Comparison of ENCODE assay signal across 8 cellular contexts in genomic region chr1:103529746-103530145, GRCh38. TPM values are rescaled to one million over a fixed set of nuclear protein-coding genes. Genes with fewer than 3 reads are reported as not detected.
A peak's percentile ranks its signal among the peaks of the same experiment; 100 is the strongest.
DNase-seq lines count a peak whose midpoint lies in the region; ATAC-seq, FAIRE-seq and TF ChIP-seq lines count a peak whose summit lies in the region.
"Had no signal": no experiment of that assay in that cellular context is flagged by ENCODE, and none has a peak within 500 bp of the region (broad histone marks: within the 10 kb centered on the region; RNA-seq: fewer than 3 reads in every experiment).

No MANE protein-coding gene starts in this region.

- no peak for FAIRE-seq in D721Med (lab: Jason Lieb, UNC)

- H3K27ac ChIP-seq in epithelial cell of prostate (peak overlapping the region; percentile 2), esophagus squamous epithelium (no peak overlapping the region)

- peaks cover 48% of the 10 kb centered on the region for H3K36me3 Mint-ChIP-seq in activated CD8-positive, alpha-beta memory T cell treated with anti-CD3 and anti-CD28 coated beads, Interleukin-2, amount 10 ng/mL, durations not matched to agents 7 days and 5 days

- H3K27me3 Mint-ChIP-seq in activated CD8-positive, alpha-beta memory T cell treated with anti-CD3 and anti-CD28 coated beads, Interleukin-2, amount 10 ng/mL, durations not matched to agents 7 days and 5 days: no peaks in the 10 kb centered on the region

- H3K27ac Mint-ChIP-seq in activated CD8-positive, alpha-beta memory T cell treated with anti-CD3 and anti-CD28 coated beads, Interleukin-2, amount 10 ng/mL, durations not matched to agents 7 days and 5 days: no peak overlapping the region

- TF ChIP-seq CTCF in D721Med (IDR thresholded peaks at IDR 0.05; ENCODE audit: insufficient read depth, missing control alignments) (no peak), esophagus squamous epithelium (IDR thresholded peaks at IDR 0.05) (no peak)

- H3K4me1 Mint-ChIP-seq in activated CD8-positive, alpha-beta memory T cell treated with anti-CD3 and anti-CD28 coated beads, Interleukin-2, amount 10 ng/mL, durations not matched to agents 7 days and 5 days: peaks cover 50% of the 10 kb centered on the region

- no peak overlapping the region for H3K4me3 Mint-ChIP-seq in activated CD8-positive, alpha-beta memory T cell treated with anti-CD3 and anti-CD28 coated beads, Interleukin-2, amount 10 ng/mL, durations not matched to agents 7 days and 5 days

- H3K4me1 ChIP-seq in esophagus squamous epithelium: peaks cover 4 to 37% (median 15%) of the 10 kb centered on the region in 3 donors

- H3K27me3 ChIP-seq in esophagus squamous epithelium: no peaks in the 10 kb centered on the region

- intact Hi-C loops in esophagus squamous epithelium (cut with DNase I): no loop called here

- no peak overlapping the region for H3K4me3 ChIP-seq in esophagus squamous epithelium

- CTCF ChIA-PET in activated CD8-positive, alpha-beta memory T cell treated with anti-CD3 and anti-CD28 coated beads, Interleukin-2, amount 10 ng/mL, durations not matched to agents 7 days and 5 days (lab: Charles Lee): no interaction called here

- ATAC-seq in activated CD8-positive, alpha-beta memory T cell treated with anti-CD3 and anti-CD28 coated beads, Interleukin-2, amount 10 ng/mL, durations not matched to agents 7 days and 5 days: no peak
- no peak for ATAC-seq in GM18502 (IDR thresholded peaks at IDR 0.05; ENCODE audit: poor library complexity, unreplicated experiment)

- 70 to 73% methylated on average over 8 of the region's 8 CpGs for WGBS in esophagus squamous epithelium, 2 donors

- no peaks in the 10 kb centered on the region for H3K9me3 ChIP-seq in esophagus squamous epithelium

- DNase-seq in LHCN-M2 (ENCODE audit: low read depth): peak; percentile 3
- peak; percentile 42 for DNase-seq in activated CD8-positive, alpha-beta memory T cell treated with anti-CD3 and anti-CD28 coated beads, Interleukin-2, amount 10 ng/mL, durations not matched to agents 7 days and 5 days
- peak; percentile 6 for DNase-seq in epithelial cell of prostate (ENCODE audit: low read depth, low spot score)
- DNase-seq in stimulated activated CD8-positive, alpha-beta memory T cell treated with anti-CD3 and anti-CD28 coated beads, Interleukin-12 subunit alpha, Interleukin-12 subunit beta, amount 100 ng/mL, for 24 hours (ENCODE audit: extremely low read depth): peak; percentile 17
- no peak for DNase-seq in D721Med (ENCODE audit: insufficient read length, low spot score)
- no peak for DNase-seq in esophagus squamous epithelium (lab: John Stamatoyannopoulos, UW)
- DNase-seq: NCI-H774 had no signal

- H3K9me3 Mint-ChIP-seq in activated CD8-positive, alpha-beta memory T cell treated with anti-CD3 and anti-CD28 coated beads, Interleukin-2, amount 10 ng/mL, durations not matched to agents 7 days and 5 days (ENCODE audit: low read depth): no peaks in the 10 kb centered on the region

- peaks cover 0 to 34% (median under 1%) of the 10 kb centered on the region in 3 donors for H3K36me3 ChIP-seq in esophagus squamous epithelium

- TF ChIP-seq POLR2A in esophagus squamous epithelium (IDR thresholded peaks at IDR 0.05): no peak

RNA-seq across cellular contexts. Expression of gene RNPC3, which starts 4.2 kb away (rescaled TPM):
- total RNA-seq in LHCN-M2 (2014; rRNA removed) (6.2 and 6.5 TPM in 2 replicates), esophagus squamous epithelium (10 to 100 TPM in 3 of 4 donors, 1 to 10 TPM in 1; 8.8 to 34.7 (median 12.9) TPM)
- 3.0 TPM for polyA plus RNA-seq in LHCN-M2 (2012)
- total RNA-seq in activated CD8-positive, alpha-beta memory T cell treated with anti-CD3 and anti-CD28 coated beads, Interleukin-2, amount 10 ng/mL, durations not matched to agents 7 days and 5 days: 10 to 100 TPM; 20.6 to 27.7 TPM

RNA-seq across cellular contexts. Expression of gene AMY2B, which starts 41.6 kb away (rescaled TPM):
- 1.5 and 2.7 TPM in 2 replicates for total RNA-seq in LHCN-M2 (2014; rRNA removed)
- 0.34 TPM for polyA plus RNA-seq in LHCN-M2 (2012)
- total RNA-seq in activated CD8-positive, alpha-beta memory T cell treated with anti-CD3 and anti-CD28 coated beads, Interleukin-2, amount 10 ng/mL, durations not matched to agents 7 days and 5 days: 1 to 10 TPM; 5.0 to 8.0 TPM
- 10 to 100 TPM in 1 of 4 donors, 1 to 10 TPM in 3; 3.1 to 39.5 (median 4.7) TPM for total RNA-seq in esophagus squamous epithelium

Comparison
In these comparisons a context has a peak if more than half of its experiments do, and no peak if none do; other contexts are left out.
1. DNase-seq: peak in LHCN-M2 (single experiment), activated CD8-positive, alpha-beta memory T cell treated with anti-CD3 and anti-CD28 coated beads, Interleukin-2, amount 10 ng/mL, durations not matched to agents 7 days and 5 days (single experiment), epithelial cell of prostate (single experiment) and stimulated activated CD8-positive, alpha-beta memory T cell treated with anti-CD3 and anti-CD28 coated beads, Interleukin-12 subunit alpha, Interleukin-12 subunit beta, amount 100 ng/mL, for 24 hours (single experiment); none in D721Med (single experiment) and esophagus squamous epithelium (single experiment).